Comparison of ENCODE assay signal across 10 cellular contexts in the genomic region with DNA sequence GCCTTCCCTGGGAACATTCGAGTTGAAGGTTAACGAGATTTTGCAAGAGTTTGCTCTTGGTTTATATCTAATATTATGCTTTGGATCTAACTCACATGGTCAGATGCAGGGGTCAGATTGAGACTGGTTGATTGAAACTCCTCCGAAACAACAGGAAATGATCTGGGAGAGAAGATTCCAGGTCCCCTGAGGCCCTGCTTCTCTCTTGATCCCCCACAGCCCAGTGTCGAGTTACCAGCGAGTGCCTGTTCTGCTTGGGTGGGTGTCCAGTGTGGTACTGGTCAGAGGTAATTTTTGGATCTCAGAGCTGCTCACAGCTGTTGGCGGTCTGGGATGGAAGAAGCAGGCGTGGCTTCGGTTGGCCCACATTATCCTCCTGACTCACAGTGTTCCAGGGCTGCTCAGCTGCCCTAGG. TPM values are rescaled to one million over a fixed set of nuclear protein-coding genes. Genes with fewer than 3 reads are reported as not detected.
DNase-seq lines count a peak whose midpoint lies in the region; ATAC-seq and TF ChIP-seq lines count a peak whose summit lies in the region.
"Had no signal": no experiment of that assay in that cellular context is flagged by ENCODE, and none has a peak within 500 bp of the region (broad histone marks: within the 10 kb centered on the region; RNA-seq: fewer than 3 reads in every experiment).

No MANE protein-coding gene starts in this region.

- H3K9me3 ChIP-seq in BLaER1 treated with 17β-estradiol and CSF1 and Interleukin-3, amounts not matched to agents 10 nM and 100 nM (replicated peaks in 1 of 11): no peaks in the 10 kb centered on the region
- H3K9me3 ChIP-seq in left ventricle myocardium inferior (replicated peaks): no peaks in the 10 kb centered on the region

- peak overlapping the region in 3 of 11 experiments; percentile 1 to 40 (median 29); a peak in 4 of 22 replicates for H3K27ac ChIP-seq in BLaER1 treated with 17β-estradiol and CSF1 and Interleukin-3, amounts not matched to agents 10 nM and 100 nM
- H3K27ac ChIP-seq in left ventricle myocardium inferior (replicated peaks) (peak overlapping the region; percentile 75), rectal smooth muscle tissue (ENCODE audit: low read depth, low read length) (peak overlapping the region; percentile 33)

- no peaks in the 10 kb centered on the region for H3K9me3 Mint-ChIP-seq in activated T-helper 2 cell treated with anti-CD3 and anti-CD28 coated beads, Interferon-gamma antibody, Interleukin-2, Interleukin-4, amounts not matched to agents 10 μg/mL and 5 μg/mL and 100 μg/mL, durations not matched to agents 14 hours and 24 hours and 36 hours
- no peaks in the 10 kb centered on the region for H3K9me3 Mint-ChIP-seq in activated CD4-positive, alpha-beta memory T cell treated with anti-CD3 and anti-CD28 coated beads, Interleukin-2, amount 10 ng/mL, durations not matched to agents 7 days and 5 days
- no peaks in the 10 kb centered on the region for H3K9me3 Mint-ChIP-seq in activated CD8-positive, alpha-beta memory T cell treated with anti-CD3 and anti-CD28 coated beads, Interleukin-2, amount 10 ng/mL, durations not matched to agents 7 days and 5 days (ENCODE audit: low read depth)
- H3K9me3 Mint-ChIP-seq: central memory CD8-positive, alpha-beta T cell; naive B cell had no signal

- peaks cover 0 to 43% (median 20%) of the 10 kb centered on the region in 11 experiments; a peak in 13 of 22 replicates for H4K20me1 ChIP-seq in BLaER1 treated with 17β-estradiol and CSF1 and Interleukin-3, amounts not matched to agents 10 nM and 100 nM

- H3K4me2 ChIP-seq in BLaER1 treated with 17β-estradiol and CSF1 and Interleukin-3, amounts not matched to agents 10 nM and 100 nM: peak overlapping the region; percentile 12 to 64 (median 43)

- H3K9ac ChIP-seq in BLaER1 treated with 17β-estradiol and CSF1 and Interleukin-3, amounts not matched to agents 10 nM and 100 nM: no peak overlapping the region
- no peak overlapping the region for H3K9ac ChIP-seq in rectal smooth muscle tissue (ENCODE audit: low read length)

- in situ Hi-C loops in astrocyte of the cerebellum (cut with HindIII; ENCODE audit: low sequenced_read_pairs): loop anchor here (5.0 kb wide), 1 partner anchor 45 kb away; no protein-coding TSS in a partner anchor

- POLR2A ChIA-PET in activated CD4-positive, alpha-beta memory T cell treated with anti-CD3 and anti-CD28 coated beads, Interleukin-2, amount 10 ng/mL, durations not matched to agents 7 days and 5 days (lab: Charles Lee): no interaction called here

- no peak for TF ChIP-seq CTCF in astrocyte of the cerebellum (IDR thresholded peaks at IDR 0.05; ENCODE audit: low read depth, low read length, missing control alignments)
- no peak for TF ChIP-seq CTCF in left ventricle myocardium inferior (IDR thresholded peaks at IDR 0.05; ENCODE audit: borderline replicate concordance)

- no peaks in the 10 kb centered on the region; a peak in 1 of 22 replicates for H3K27me3 ChIP-seq in BLaER1 treated with 17β-estradiol and CSF1 and Interleukin-3, amounts not matched to agents 10 nM and 100 nM
- peaks cover 12% of the 10 kb centered on the region for H3K27me3 ChIP-seq in left ventricle myocardium inferior (ENCODE audit: low read depth)
- peaks cover 3% of the 10 kb centered on the region for H3K27me3 ChIP-seq in rectal smooth muscle tissue (ENCODE audit: control insufficient read depth, insufficient read depth, low read length)

- no peak overlapping the region for H3K4me3 Mint-ChIP-seq in activated T-helper 2 cell treated with anti-CD3 and anti-CD28 coated beads, Interferon-gamma antibody, Interleukin-2, Interleukin-4, amounts not matched to agents 10 μg/mL and 5 μg/mL and 100 μg/mL, durations not matched to agents 14 hours and 24 hours and 36 hours (ENCODE audit: low read depth)
- no peak overlapping the region for H3K4me3 Mint-ChIP-seq in activated CD4-positive, alpha-beta memory T cell treated with anti-CD3 and anti-CD28 coated beads, Interleukin-2, amount 10 ng/mL, durations not matched to agents 7 days and 5 days
- H3K4me3 Mint-ChIP-seq in activated CD8-positive, alpha-beta memory T cell treated with anti-CD3 and anti-CD28 coated beads, Interleukin-2, amount 10 ng/mL, durations not matched to agents 7 days and 5 days: no peak overlapping the region
- H3K4me3 Mint-ChIP-seq: central memory CD8-positive, alpha-beta T cell; naive B cell had no signal

- H3K27me3 Mint-ChIP-seq in activated T-helper 2 cell treated with anti-CD3 and anti-CD28 coated beads, Interferon-gamma antibody, Interleukin-2, Interleukin-4, amounts not matched to agents 10 μg/mL and 5 μg/mL and 100 μg/mL, durations not matched to agents 14 hours and 24 hours and 36 hours (ENCODE audit: low read depth): no peaks in the 10 kb centered on the region
- H3K27me3 Mint-ChIP-seq in activated CD4-positive, alpha-beta memory T cell treated with anti-CD3 and anti-CD28 coated beads, Interleukin-2, amount 10 ng/mL, durations not matched to agents 7 days and 5 days: peaks cover 3% of the 10 kb centered on the region
- peaks cover 2% of the 10 kb centered on the region for H3K27me3 Mint-ChIP-seq in activated CD8-positive, alpha-beta memory T cell treated with anti-CD3 and anti-CD28 coated beads, Interleukin-2, amount 10 ng/mL, durations not matched to agents 7 days and 5 days

- H3K27ac Mint-ChIP-seq in activated T-helper 2 cell treated with anti-CD3 and anti-CD28 coated beads, Interferon-gamma antibody, Interleukin-2, Interleukin-4, amounts not matched to agents 10 μg/mL and 5 μg/mL and 100 μg/mL, durations not matched to agents 14 hours and 24 hours and 36 hours: no peak overlapping the region
- no peak overlapping the region for H3K27ac Mint-ChIP-seq in activated CD4-positive, alpha-beta memory T cell treated with anti-CD3 and anti-CD28 coated beads, Interleukin-2, amount 10 ng/mL, durations not matched to agents 7 days and 5 days
- H3K27ac Mint-ChIP-seq in activated CD8-positive, alpha-beta memory T cell treated with anti-CD3 and anti-CD28 coated beads, Interleukin-2, amount 10 ng/mL, durations not matched to agents 7 days and 5 days: no peak overlapping the region
- H3K27ac Mint-ChIP-seq: naive B cell had no signal

- DNase-seq in astrocyte of the cerebellum (ENCODE audit: low read depth): peak; percentile 80
- peak; percentile 80 for DNase-seq in left ventricle myocardium inferior
- no peak for DNase-seq in activated T-helper 2 cell treated with anti-CD3 and anti-CD28 coated beads, Interferon-gamma antibody, Interleukin-2, Interleukin-4, amounts not matched to agents 10 μg/mL and 5 μg/mL and 100 μg/mL, durations not matched to agents 14 hours and 24 hours and 36 hours (ENCODE audit: low spot score)
- DNase-seq in middle frontal gyrus (ENCODE audit: extremely low spot score, low spot score): no peak
- no peak for DNase-seq in activated CD4-positive, alpha-beta memory T cell treated with anti-CD3 and anti-CD28 coated beads, Interleukin-2, amount 10 ng/mL, durations not matched to agents 7 days and 5 days
- DNase-seq in activated CD8-positive, alpha-beta memory T cell treated with anti-CD3 and anti-CD28 coated beads, Interleukin-2, amount 10 ng/mL, durations not matched to agents 7 days and 5 days: no peak
- DNase-seq: naive B cell had no signal

- peaks cover 0 to 21% (median 0%) of the 10 kb centered on the region in 11 experiments; a peak in 5 of 22 replicates for H3K36me3 ChIP-seq in BLaER1 treated with 17β-estradiol and CSF1 and Interleukin-3, amounts not matched to agents 10 nM and 100 nM
- H3K36me3 ChIP-seq in left ventricle myocardium inferior (no peaks in the 10 kb centered on the region), rectal smooth muscle tissue (ENCODE audit: control insufficient read depth, insufficient read depth, low read length) (no peaks in the 10 kb centered on the region)

- intact Hi-C loops in left ventricle myocardium inferior (cut with micrococcal nuclease): no loop called here
- intact Hi-C loops in activated T-helper 2 cell treated with anti-CD3 and anti-CD28 coated beads, Interferon-gamma antibody, Interleukin-2, Interleukin-4, amounts not matched to agents 10 μg/mL and 5 μg/mL and 100 μg/mL, durations not matched to agents 14 hours and 24 hours and 36 hours (cut with micrococcal nuclease): no loop called here

- no peak overlapping the region for H3K4me3 ChIP-seq in BLaER1 treated with 17β-estradiol and CSF1 and Interleukin-3, amounts not matched to agents 10 nM and 100 nM
- H3K4me3 ChIP-seq in astrocyte of the cerebellum (ENCODE audit: low read depth, low read length) (no peak overlapping the region), left ventricle myocardium inferior (no peak overlapping the region), rectal smooth muscle tissue (ENCODE audit: low read length) (no peak overlapping the region)

- H3K4me1 ChIP-seq in BLaER1 treated with 17β-estradiol and CSF1 and Interleukin-3, amounts not matched to agents 10 nM and 100 nM: peaks cover 31 to 95% (median 79%) of the 10 kb centered on the region in 10 experiments
- H3K4me1 ChIP-seq in left ventricle myocardium inferior (peaks cover 59% of the 10 kb centered on the region), rectal smooth muscle tissue (ENCODE audit: control insufficient read depth, insufficient read depth, low read length) (no peaks in the 10 kb centered on the region)

- H3K4me1 Mint-ChIP-seq in activated T-helper 2 cell treated with anti-CD3 and anti-CD28 coated beads, Interferon-gamma antibody, Interleukin-2, Interleukin-4, amounts not matched to agents 10 μg/mL and 5 μg/mL and 100 μg/mL, durations not matched to agents 14 hours and 24 hours and 36 hours (ENCODE audit: low read depth): no peaks in the 10 kb centered on the region
- no peaks in the 10 kb centered on the region for H3K4me1 Mint-ChIP-seq in activated CD4-positive, alpha-beta memory T cell treated with anti-CD3 and anti-CD28 coated beads, Interleukin-2, amount 10 ng/mL, durations not matched to agents 7 days and 5 days
- no peaks in the 10 kb centered on the region for H3K4me1 Mint-ChIP-seq in activated CD8-positive, alpha-beta memory T cell treated with anti-CD3 and anti-CD28 coated beads, Interleukin-2, amount 10 ng/mL, durations not matched to agents 7 days and 5 days
- H3K4me1 Mint-ChIP-seq: central memory CD8-positive, alpha-beta T cell had no signal

- H3K36me3 Mint-ChIP-seq in activated T-helper 2 cell treated with anti-CD3 and anti-CD28 coated beads, Interferon-gamma antibody, Interleukin-2, Interleukin-4, amounts not matched to agents 10 μg/mL and 5 μg/mL and 100 μg/mL, durations not matched to agents 14 hours and 24 hours and 36 hours (ENCODE audit: low read depth): no peaks in the 10 kb centered on the region
- no peaks in the 10 kb centered on the region for H3K36me3 Mint-ChIP-seq in activated CD4-positive, alpha-beta memory T cell treated with anti-CD3 and anti-CD28 coated beads, Interleukin-2, amount 10 ng/mL, durations not matched to agents 7 days and 5 days (ENCODE audit: low read depth)
- H3K36me3 Mint-ChIP-seq in activated CD8-positive, alpha-beta memory T cell treated with anti-CD3 and anti-CD28 coated beads, Interleukin-2, amount 10 ng/mL, durations not matched to agents 7 days and 5 days: no peaks in the 10 kb centered on the region
- H3K36me3 Mint-ChIP-seq: naive B cell had no signal

- CTCF ChIA-PET in activated CD4-positive, alpha-beta memory T cell treated with anti-CD3 and anti-CD28 coated beads, Interleukin-2, amount 10 ng/mL, durations not matched to agents 7 days and 5 days (lab: Charles Lee): no interaction called here
- CTCF ChIA-PET in activated CD8-positive, alpha-beta memory T cell treated with anti-CD3 and anti-CD28 coated beads, Interleukin-2, amount 10 ng/mL, durations not matched to agents 7 days and 5 days (lab: Charles Lee): no interaction called here

- no peak for ATAC-seq in activated CD8-positive, alpha-beta memory T cell treated with anti-CD3 and anti-CD28 coated beads, Interleukin-2, amount 10 ng/mL, durations not matched to agents 7 days and 5 days

RNA-seq across cellular contexts. Expression of a gene that starts 9.2 kb away (rescaled TPM):
- total RNA-seq in left ventricle myocardium inferior: 82.8 TPM
- total RNA-seq in activated T-helper 2 cell treated with anti-CD3 and anti-CD28 coated beads, Interferon-gamma antibody, Interleukin-2, Interleukin-4, amounts not matched to agents 10 μg/mL and 5 μg/mL and 100 μg/mL, durations not matched to agents 14 hours and 24 hours and 36 hours: not detected in 2 replicates
- total RNA-seq in activated CD4-positive, alpha-beta memory T cell treated with anti-CD3 and anti-CD28 coated beads, Interleukin-2, amount 10 ng/mL, durations not matched to agents 7 days and 5 days: not detected
- under 1 TPM in 1 of 2 experiments, not detected in 1; 0.42 TPM for total RNA-seq in activated CD8-positive, alpha-beta memory T cell treated with anti-CD3 and anti-CD28 coated beads, Interleukin-2, amount 10 ng/mL, durations not matched to agents 7 days and 5 days

Comparison
In these comparisons a context has a peak if more than half of its experiments do, and no peak if none do; other contexts are left out.
1. DNase-seq: peak in astrocyte of the cerebellum (single experiment) and left ventricle myocardium inferior (single experiment); none in activated T-helper 2 cell treated with anti-CD3 and anti-CD28 coated beads, Interferon-gamma antibody, Interleukin-2, Interleukin-4, amounts not matched to agents 10 μg/mL and 5 μg/mL and 100 μg/mL, durations not matched to agents 14 hours and 24 hours and 36 hours (single experiment), middle frontal gyrus (single experiment), activated CD4-positive, alpha-beta memory T cell treated with anti-CD3 and anti-CD28 coated beads, Interleukin-2, amount 10 ng/mL, durations not matched to agents 7 days and 5 days (single experiment) and activated CD8-positive, alpha-beta memory T cell treated with anti-CD3 and anti-CD28 coated beads, Interleukin-2, amount 10 ng/mL, durations not matched to agents 7 days and 5 days (single experiment).
2. RNA of a gene that starts 9.2 kb away (total RNA-seq): 82.8 TPM in left ventricle myocardium inferior (single experiment); 0.42 TPM in activated CD8-positive, alpha-beta memory T cell treated with anti-CD3 and anti-CD28 coated beads, Interleukin-2, amount 10 ng/mL, durations not matched to agents 7 days and 5 days, not detected in activated T-helper 2 cell treated with anti-CD3 and anti-CD28 coated beads, Interferon-gamma antibody, Interleukin-2, Interleukin-4, amounts not matched to agents 10 μg/mL and 5 μg/mL and 100 μg/mL, durations not matched to agents 14 hours and 24 hours and 36 hours and not detected in activated CD4-positive, alpha-beta memory T cell treated with anti-CD3 and anti-CD28 coated beads, Interleukin-2, amount 10 ng/mL, durations not matched to agents 7 days and 5 days; every median in the first group is over 10 times any median in the second.